Comparison of ENCODE assay signal across 1 cellular context in genomic region chr2:238158018-238158806, GRCh38.
TF ChIP-seq lines count a peak whose summit lies in the region.

No MANE protein-coding gene starts in this region.

TF ChIP-seq in K562, 482 proteins besides CTCF, POLR2A, EP300 and RAD21:
- no peak for TF ChIP-seq ZNF253 (CRISPR knock-in tag; conservative IDR thresholded peaks at IDR 0.05)
- TF ChIP-seq ZBTB7A (IDR thresholded peaks at IDR 0.05; ENCODE audit: borderline replicate concordance, control insufficient read depth, low read depth, low read length) = 0 out of 2 replicates have a peak, but pooled peaks have one; percentile 26
- TF ChIP-seq RBM15 (IDR thresholded peaks at IDR 0.05; ENCODE audit: insufficient read depth, low read length) = no peak
- TF ChIP-seq MAX (CRISPR knock-in tag; IDR thresholded peaks at IDR 0.05) = no peak
- TF ChIP-seq CBX1 (IDR thresholded peaks at IDR 0.05; ENCODE audit: low read depth) = no peak
- no peak for TF ChIP-seq ZNF507 (tag; conservative IDR thresholded peaks at IDR 0.05)
- TF ChIP-seq SETDB1 (IDR thresholded peaks at IDR 0.05; ENCODE audit: low read length) = no peak
- no peak for TF ChIP-seq SIRT6 (IDR thresholded peaks at IDR 0.05; ENCODE audit: low read depth, low read length)
- no peak for TF ChIP-seq HMGXB4 (CRISPR knock-in tag; IDR thresholded peaks at IDR 0.05)
- TF ChIP-seq E2F5 (CRISPR knock-in tag; IDR thresholded peaks at IDR 0.05) = no peak
- no peak for TF ChIP-seq HMG20B (CRISPR knock-in tag; IDR thresholded peaks at IDR 0.05)
- TF ChIP-seq RFX7 (CRISPR knock-in tag; IDR thresholded peaks at IDR 0.05) = no peak
- peak in 1 of 2 experiments; percentile 63; a peak in 1 of 4 replicates for TF ChIP-seq KDM1A (IDR thresholded peaks at IDR 0.05)
- no peak for TF ChIP-seq NKRF (IDR thresholded peaks at IDR 0.05; ENCODE audit: borderline replicate concordance)
- TF ChIP-seq ZC3H11A (IDR thresholded peaks at IDR 0.05; ENCODE audit: low read depth, low read length) = no peak
- TF ChIP-seq ID3 (CRISPR knock-in tag; IDR thresholded peaks at IDR 0.05) = no peak
- TF ChIP-seq ID3 (tag; IDR thresholded peaks at IDR 0.05) = no peak
